16 cellular contexts compared by ENCODE assay signal in genomic region chr14:96060161-96060933, GRCh38.
"Had no signal": no experiment of that assay in that cellular context is flagged by ENCODE, and none has a peak within 500 bp of the region (broad histone marks: within the 10 kb centered on the region; RNA-seq: fewer than 3 reads in every experiment).

No MANE protein-coding gene starts in this region.

- DNase-seq: activated CD8-positive, alpha-beta memory T cell treated with anti-CD3 and anti-CD28 coated beads for 24 hours; activated effector memory CD4-positive, alpha-beta T cell treated with anti-CD3 and anti-CD28 coated beads, Interleukin-2, amount 50 U/mL, for 16 hours; activated naive CD4-positive, alpha-beta T cell treated with anti-CD3 and anti-CD28 coated beads, Interleukin-2, amount 10 ng/mL, durations not matched to agents 7 days and 5 days; amygdala; effector memory CD8-positive, alpha-beta T cell; gastrocnemius medialis; hypothalamus; sigmoid colon; stimulated activated CD4-positive, alpha-beta T cell treated with anti-CD3 and anti-CD28 coated beads, Interleukin-4, amount 100 ng/mL, for 1 hour; stimulated activated naive CD4-positive, alpha-beta T cell; T-helper 9 cell; testis; upper lobe of left lung had no signal

- H3K4me3 Mint-ChIP-seq: activated naive CD4-positive, alpha-beta T cell treated with anti-CD3 and anti-CD28 coated beads, Interleukin-2, amount 10 ng/mL, durations not matched to agents 7 days and 5 days; effector memory CD8-positive, alpha-beta T cell; memory B cell had no signal

- H3K27ac Mint-ChIP-seq: activated naive CD4-positive, alpha-beta T cell treated with anti-CD3 and anti-CD28 coated beads, Interleukin-2, amount 10 ng/mL, durations not matched to agents 7 days and 5 days; effector memory CD8-positive, alpha-beta T cell; memory B cell had no signal

- H3K36me3 ChIP-seq: cardiac muscle cell, gastrocnemius medialis, sigmoid colon had no signal

- H3K4me1 ChIP-seq: gastrocnemius medialis, testis had no signal

- ATAC-seq: effector memory CD8-positive, alpha-beta T cell; gastrocnemius medialis had no signal

- H3K4me1 Mint-ChIP-seq: activated naive CD4-positive, alpha-beta T cell treated with anti-CD3 and anti-CD28 coated beads, Interleukin-2, amount 10 ng/mL, durations not matched to agents 7 days and 5 days; memory B cell had no signal

- H3K9me3 Mint-ChIP-seq: activated naive CD4-positive, alpha-beta T cell treated with anti-CD3 and anti-CD28 coated beads, Interleukin-2, amount 10 ng/mL, durations not matched to agents 7 days and 5 days; effector memory CD8-positive, alpha-beta T cell; memory B cell had no signal

- H3K27me3 ChIP-seq: cardiac muscle cell, esophagus muscularis mucosa, sigmoid colon, testis, upper lobe of left lung had no signal

- H3K27ac ChIP-seq: cardiac muscle cell, esophagus muscularis mucosa, gastrocnemius medialis, sigmoid colon, testis, upper lobe of left lung had no signal

- H3K36me3 Mint-ChIP-seq: activated naive CD4-positive, alpha-beta T cell treated with anti-CD3 and anti-CD28 coated beads, Interleukin-2, amount 10 ng/mL, durations not matched to agents 7 days and 5 days; memory B cell had no signal

- H3K4me3 ChIP-seq: cardiac muscle cell, esophagus muscularis mucosa, gastrocnemius medialis, sigmoid colon, testis, upper lobe of left lung had no signal

- H3K9me3 ChIP-seq: esophagus muscularis mucosa, gastrocnemius medialis, sigmoid colon, testis, upper lobe of left lung had no signal
